In the genomic region with DNA sequence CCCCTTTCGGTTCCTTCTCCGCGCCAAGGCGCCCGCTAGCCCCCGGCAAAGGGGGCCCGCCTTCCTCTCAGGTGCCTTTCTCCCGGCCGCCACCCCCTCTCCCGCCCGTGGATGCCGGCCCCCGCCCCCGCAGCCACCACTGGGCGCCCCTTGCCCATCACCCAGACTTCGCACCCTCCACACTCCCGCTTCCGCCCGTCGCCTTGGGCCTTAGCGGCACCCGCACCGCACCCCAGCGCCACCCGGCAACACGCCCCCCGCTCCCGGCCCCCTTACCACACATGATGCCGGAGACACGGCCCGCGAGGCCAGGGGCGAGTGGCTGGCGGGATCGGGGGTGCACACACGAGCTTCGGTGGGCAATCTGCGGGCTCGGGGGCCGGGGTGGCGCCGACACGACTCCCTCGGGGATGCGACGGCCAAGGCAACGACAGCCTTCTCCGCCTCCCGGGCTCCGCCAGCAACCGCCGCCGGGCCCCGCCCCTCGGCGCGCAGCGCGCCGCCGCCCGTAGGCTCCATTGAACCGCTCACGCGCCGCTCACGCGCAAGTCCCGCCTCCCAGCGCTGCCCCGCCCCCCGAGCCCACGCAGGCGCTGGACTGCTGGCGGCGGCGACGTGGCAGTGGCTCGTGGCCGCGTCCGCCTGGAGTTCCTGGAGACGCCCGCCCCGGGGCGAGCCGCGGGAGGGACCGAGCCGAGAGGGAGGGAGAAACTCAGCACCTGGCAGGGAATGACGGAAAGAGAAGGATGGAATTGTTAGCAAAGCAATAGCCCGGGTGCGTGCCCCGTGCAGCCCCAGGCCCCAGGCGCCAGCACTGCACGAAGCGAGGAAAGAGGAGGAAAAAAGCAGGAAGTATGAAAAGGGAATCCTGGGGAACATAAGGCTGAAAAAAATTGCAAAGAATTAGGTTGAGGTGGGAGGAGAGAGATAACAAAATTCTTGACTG, we compare ENCODE assay signal across 1 cellular context.
TF ChIP-seq lines count a peak whose summit lies in the region.

GFPT1 (minus strand) TSS at position 439 of the 946 bp plus-strand sequence; CDS start at position 283, 156 bp downstream.

TF ChIP-seq in HepG2, 621 proteins besides CTCF, POLR2A, EP300 and RAD21 (continued from another document and continues in another):
- TF ChIP-seq ZNF281 (CRISPR knock-in tag; IDR thresholded peaks at IDR 0.05; ENCODE audit: borderline replicate concordance) (peak; percentile 71; the same call in 1 of the 2 replicates), DNMT1 (CRISPR knock-in tag; IDR thresholded peaks at IDR 0.05) (peak; percentile 96), ZBTB7B (CRISPR knock-in tag; IDR thresholded peaks at IDR 0.05) (peak; percentile 83), LCORL (IDR thresholded peaks at IDR 0.05) (no peak), LCORL (CRISPR knock-in tag; IDR thresholded peaks at IDR 0.05) (peak; percentile 52; the same call in 1 of the 2 replicates), ZNF430 (CRISPR knock-in tag; IDR thresholded peaks at IDR 0.05) (peak; percentile 86), RFXAP (CRISPR knock-in tag; IDR thresholded peaks at IDR 0.05; ENCODE audit: borderline replicate concordance) (peak; percentile 70; the same call in 1 of the 2 replicates), ZNF451 (CRISPR knock-in tag; IDR thresholded peaks at IDR 0.05) (peak; percentile 95), ELF3 (CRISPR knock-in tag; IDR thresholded peaks at IDR 0.05) (peak; percentile 80), STAT5B (CRISPR knock-in tag; IDR thresholded peaks at IDR 0.05) (no peak), SAP130 (CRISPR knock-in tag; IDR thresholded peaks at IDR 0.05; ENCODE audit: low read depth) (peak; percentile 85), JARID2 (CRISPR knock-in tag; IDR thresholded peaks at IDR 0.05; ENCODE audit: insufficient replicate concordance) (no peak), MAFK (conservative IDR thresholded peaks at IDR 0.05 in 1 of 2, IDR thresholded peaks at IDR 0.05 in 1 of 2; ENCODE audit: low read length in 2 of 2) (no peak), TSC22D2 (CRISPR knock-in tag; IDR thresholded peaks at IDR 0.05; ENCODE audit: borderline replicate concordance) (no peak), SMARCC2 (IDR thresholded peaks at IDR 0.05) (no peak), ZNF431 (CRISPR knock-in tag; IDR thresholded peaks at IDR 0.05; ENCODE audit: borderline replicate concordance, low read depth) (peak; percentile 90; the same call in 1 of the 2 replicates), CBX1 (IDR thresholded peaks at IDR 0.05; ENCODE audit: low read depth) (no peak), HMGXB4 (CRISPR knock-in tag; IDR thresholded peaks at IDR 0.05; ENCODE audit: borderline replicate concordance in 1 of 2, low read depth in 1 of 2) (peak; percentile 78 to 86), MTF1 (CRISPR knock-in tag; IDR thresholded peaks at IDR 0.05) (no peak), FOSL1 (CRISPR knock-in tag; IDR thresholded peaks at IDR 0.05; ENCODE audit: borderline replicate concordance) (peak; percentile 12; the same call in 1 of the 2 replicates), ZNF354B (CRISPR knock-in tag; IDR thresholded peaks at IDR 0.05) (0 out of 2 replicates have a peak, but pooled peaks have one; percentile 19), ZNF678 (CRISPR knock-in tag; IDR thresholded peaks at IDR 0.05) (peak; percentile 95), FOXO1 (CRISPR knock-in tag; IDR thresholded peaks at IDR 0.05) (peak; percentile 53), ZSCAN25 (CRISPR knock-in tag; IDR thresholded peaks at IDR 0.05) (peak; percentile 79; the same call in 1 of the 2 replicates), SOX5 (CRISPR knock-in tag; IDR thresholded peaks at IDR 0.05; ENCODE audit: borderline replicate concordance) (no peak; the same call in 1 of the 2 replicates)
- TF ChIP-seq, protein P1, sequence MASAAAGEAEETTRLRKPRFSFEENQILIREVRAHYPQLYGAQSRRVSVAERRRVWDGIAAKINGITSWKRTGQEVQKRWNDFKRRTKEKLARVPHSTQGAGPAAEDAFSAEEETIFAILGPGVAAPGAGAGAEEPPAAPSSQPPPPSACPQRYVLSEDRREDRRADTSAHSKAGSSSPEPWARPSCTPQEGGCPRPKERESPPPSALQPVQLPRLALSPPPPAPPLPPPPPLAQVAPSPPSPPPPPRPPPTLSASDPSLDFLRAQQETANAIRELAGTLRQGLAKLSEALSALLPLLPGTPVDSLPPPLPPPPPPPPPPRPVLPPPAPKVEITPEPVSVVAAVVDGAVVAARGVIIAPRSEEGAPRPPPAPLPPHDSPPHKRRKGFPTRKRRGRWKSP (CRISPR knock-in tag; IDR thresholded peaks at IDR 0.05), result peak; percentile 81; the same call in 1 of the 2 replicates
- TF ChIP-seq, protein P2, sequence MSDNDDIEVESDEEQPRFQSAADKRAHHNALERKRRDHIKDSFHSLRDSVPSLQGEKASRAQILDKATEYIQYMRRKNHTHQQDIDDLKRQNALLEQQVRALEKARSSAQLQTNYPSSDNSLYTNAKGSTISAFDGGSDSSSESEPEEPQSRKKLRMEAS (IDR thresholded peaks at IDR 0.05), result peak; percentile 96
- TF ChIP-seq, protein P3, sequence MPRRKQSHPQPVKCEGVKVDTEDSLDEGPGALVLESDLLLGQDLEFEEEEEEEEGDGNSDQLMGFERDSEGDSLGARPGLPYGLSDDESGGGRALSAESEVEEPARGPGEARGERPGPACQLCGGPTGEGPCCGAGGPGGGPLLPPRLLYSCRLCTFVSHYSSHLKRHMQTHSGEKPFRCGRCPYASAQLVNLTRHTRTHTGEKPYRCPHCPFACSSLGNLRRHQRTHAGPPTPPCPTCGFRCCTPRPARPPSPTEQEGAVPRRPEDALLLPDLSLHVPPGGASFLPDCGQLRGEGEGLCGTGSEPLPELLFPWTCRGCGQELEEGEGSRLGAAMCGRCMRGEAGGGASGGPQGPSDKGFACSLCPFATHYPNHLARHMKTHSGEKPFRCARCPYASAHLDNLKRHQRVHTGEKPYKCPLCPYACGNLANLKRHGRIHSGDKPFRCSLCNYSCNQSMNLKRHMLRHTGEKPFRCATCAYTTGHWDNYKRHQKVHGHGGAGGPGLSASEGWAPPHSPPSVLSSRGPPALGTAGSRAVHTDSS (CRISPR knock-in tag; conservative IDR thresholded peaks at IDR 0.05), result 0 out of 2 replicates have a peak, but pooled peaks have one; percentile 26
- TF ChIP-seq, protein P4, sequence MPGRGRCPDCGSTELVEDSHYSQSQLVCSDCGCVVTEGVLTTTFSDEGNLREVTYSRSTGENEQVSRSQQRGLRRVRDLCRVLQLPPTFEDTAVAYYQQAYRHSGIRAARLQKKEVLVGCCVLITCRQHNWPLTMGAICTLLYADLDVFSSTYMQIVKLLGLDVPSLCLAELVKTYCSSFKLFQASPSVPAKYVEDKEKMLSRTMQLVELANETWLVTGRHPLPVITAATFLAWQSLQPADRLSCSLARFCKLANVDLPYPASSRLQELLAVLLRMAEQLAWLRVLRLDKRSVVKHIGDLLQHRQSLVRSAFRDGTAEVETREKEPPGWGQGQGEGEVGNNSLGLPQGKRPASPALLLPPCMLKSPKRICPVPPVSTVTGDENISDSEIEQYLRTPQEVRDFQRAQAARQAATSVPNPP (CRISPR knock-in tag; IDR thresholded peaks at IDR 0.05), result peak; percentile 92
- TF ChIP-seq, protein P5, sequence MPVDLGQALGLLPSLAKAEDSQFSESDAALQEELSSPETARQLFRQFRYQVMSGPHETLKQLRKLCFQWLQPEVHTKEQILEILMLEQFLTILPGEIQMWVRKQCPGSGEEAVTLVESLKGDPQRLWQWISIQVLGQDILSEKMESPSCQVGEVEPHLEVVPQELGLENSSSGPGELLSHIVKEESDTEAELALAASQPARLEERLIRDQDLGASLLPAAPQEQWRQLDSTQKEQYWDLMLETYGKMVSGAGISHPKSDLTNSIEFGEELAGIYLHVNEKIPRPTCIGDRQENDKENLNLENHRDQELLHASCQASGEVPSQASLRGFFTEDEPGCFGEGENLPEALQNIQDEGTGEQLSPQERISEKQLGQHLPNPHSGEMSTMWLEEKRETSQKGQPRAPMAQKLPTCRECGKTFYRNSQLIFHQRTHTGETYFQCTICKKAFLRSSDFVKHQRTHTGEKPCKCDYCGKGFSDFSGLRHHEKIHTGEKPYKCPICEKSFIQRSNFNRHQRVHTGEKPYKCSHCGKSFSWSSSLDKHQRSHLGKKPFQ (CRISPR knock-in tag; IDR thresholded peaks at IDR 0.05; ENCODE audit: insufficient replicate concordance), result peak; percentile 24
- TF ChIP-seq, protein P6, sequence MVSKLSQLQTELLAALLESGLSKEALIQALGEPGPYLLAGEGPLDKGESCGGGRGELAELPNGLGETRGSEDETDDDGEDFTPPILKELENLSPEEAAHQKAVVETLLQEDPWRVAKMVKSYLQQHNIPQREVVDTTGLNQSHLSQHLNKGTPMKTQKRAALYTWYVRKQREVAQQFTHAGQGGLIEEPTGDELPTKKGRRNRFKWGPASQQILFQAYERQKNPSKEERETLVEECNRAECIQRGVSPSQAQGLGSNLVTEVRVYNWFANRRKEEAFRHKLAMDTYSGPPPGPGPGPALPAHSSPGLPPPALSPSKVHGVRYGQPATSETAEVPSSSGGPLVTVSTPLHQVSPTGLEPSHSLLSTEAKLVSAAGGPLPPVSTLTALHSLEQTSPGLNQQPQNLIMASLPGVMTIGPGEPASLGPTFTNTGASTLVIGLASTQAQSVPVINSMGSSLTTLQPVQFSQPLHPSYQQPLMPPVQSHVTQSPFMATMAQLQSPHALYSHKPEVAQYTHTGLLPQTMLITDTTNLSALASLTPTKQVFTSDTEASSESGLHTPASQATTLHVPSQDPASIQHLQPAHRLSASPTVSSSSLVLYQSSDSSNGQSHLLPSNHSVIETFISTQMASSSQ (IDR thresholded peaks at IDR 0.05; ENCODE audit: low read depth), result no peak
- TF ChIP-seq, protein P6 (CRISPR knock-in tag; IDR thresholded peaks at IDR 0.05; ENCODE audit: borderline replicate concordance), result peak; percentile 74
